ENCODE assay signal across 9 cellular contexts in genomic region chr16:4682616-4683254, GRCh38. TPM values are rescaled to one million over a fixed set of nuclear protein-coding genes. Genes with fewer than 3 reads are reported as not detected.
DNase-seq lines count a peak whose midpoint lies in the region; ATAC-seq and TF ChIP-seq lines count a peak whose summit lies in the region.
"Had no signal": no experiment of that assay in that cellular context is flagged by ENCODE, and none has a peak within 500 bp of the region (broad histone marks: within the 10 kb centered on the region; RNA-seq: fewer than 3 reads in every experiment).

No MANE protein-coding gene starts in this region.

- H3K9me3 Mint-ChIP-seq in activated naive CD8-positive, alpha-beta T cell treated with anti-CD3 and anti-CD28 coated beads, Interleukin-2, amount 10 ng/mL, durations not matched to agents 7 days and 5 days = no peaks in the 10 kb centered on the region

- peaks cover 10% of the 10 kb centered on the region for H3K36me3 Mint-ChIP-seq in activated naive CD8-positive, alpha-beta T cell treated with anti-CD3 and anti-CD28 coated beads, Interleukin-2, amount 10 ng/mL, durations not matched to agents 7 days and 5 days

- H3K36me3 ChIP-seq in KMS-11 (ENCODE audit: insufficient read depth) = no peaks in the 10 kb centered on the region
- H3K36me3 ChIP-seq in suprapubic skin = peaks cover 73% of the 10 kb centered on the region
- H3K36me3 ChIP-seq: breast epithelium had no signal

- H3K27ac ChIP-seq in KMS-11 (no peak overlapping the region), layer of hippocampus (ENCODE audit: low read depth, low read length) (peak overlapping the region; percentile 42), suprapubic skin (no peak overlapping the region)

- peak overlapping the region; percentile 86 for H3K27ac Mint-ChIP-seq in activated naive CD8-positive, alpha-beta T cell treated with anti-CD3 and anti-CD28 coated beads, Interleukin-2, amount 10 ng/mL, durations not matched to agents 7 days and 5 days

- no peak overlapping the region for H3K4me2 ChIP-seq in KMS-11

- 0 out of 2 replicates have a peak, but pooled peaks have one; percentile 19 for TF ChIP-seq CTCF in KMS-11 (conservative IDR thresholded peaks at IDR 0.05; ENCODE audit: low read depth, low read length)
- peak; percentile 3 to 42 for TF ChIP-seq CTCF in suprapubic skin (IDR thresholded peaks at IDR 0.05)

- no peak overlapping the region for H3K9ac ChIP-seq in KMS-11

- ATAC-seq in activated naive CD8-positive, alpha-beta T cell treated with anti-CD3 and anti-CD28 coated beads, Interleukin-2, amount 10 ng/mL, durations not matched to agents 7 days and 5 days (ENCODE audit: low read depth) = peak; percentile 38
- no peak for ATAC-seq in HG02642 (IDR thresholded peaks at IDR 0.05; ENCODE audit: poor library complexity, unreplicated experiment)
- ATAC-seq in HG02759 (IDR thresholded peaks at IDR 0.05; ENCODE audit: unreplicated experiment) = no peak

- peaks cover 16% of the 10 kb centered on the region for H3K4me1 Mint-ChIP-seq in activated naive CD8-positive, alpha-beta T cell treated with anti-CD3 and anti-CD28 coated beads, Interleukin-2, amount 10 ng/mL, durations not matched to agents 7 days and 5 days

- no peaks in the 10 kb centered on the region for H4K20me1 ChIP-seq in KMS-11 (ENCODE audit: insufficient read depth)

- H2AFZ ChIP-seq in KMS-11 (ENCODE audit: low read depth) = no peak overlapping the region

- no peaks in the 10 kb centered on the region for H3K79me2 ChIP-seq in KMS-11 (ENCODE audit: insufficient read depth, low read depth)

- 90% methylated on average over 24 of the region's 36 CpGs for WGBS in suprapubic skin

- H3K4me3 ChIP-seq in KMS-11 (IDR thresholded peaks at IDR 0.05; ENCODE audit: insufficient read depth, low read depth, low read length) (no peak overlapping the region), suprapubic skin (no peak overlapping the region)
- H3K4me3 ChIP-seq: breast epithelium had no signal

- no peak for TF ChIP-seq POLR2A in suprapubic skin (IDR thresholded peaks at IDR 0.05)

- no peaks in the 10 kb centered on the region for H3K27me3 Mint-ChIP-seq in activated naive CD8-positive, alpha-beta T cell treated with anti-CD3 and anti-CD28 coated beads, Interleukin-2, amount 10 ng/mL, durations not matched to agents 7 days and 5 days

- POLR2A ChIA-PET in activated naive CD8-positive, alpha-beta T cell treated with anti-CD3 and anti-CD28 coated beads, Interleukin-2, amount 10 ng/mL, durations not matched to agents 7 days and 5 days (lab: Charles Lee) = interaction anchor here (0.7 to 2.7 kb wide), 3 partner anchors 9 to 52 kb away, joined by 3 to 8 read pairs (median 4); partner anchors contain the start of genes ANKS3 and DNAAF8

- no peak overlapping the region for H3K4me3 Mint-ChIP-seq in activated naive CD8-positive, alpha-beta T cell treated with anti-CD3 and anti-CD28 coated beads, Interleukin-2, amount 10 ng/mL, durations not matched to agents 7 days and 5 days

- DNase-seq in C1 segment of cervical spinal cord (lab: John Stamatoyannopoulos, UW) (peak in 10 of 14 donors; percentile 18 to 64 (median 41)), suprapubic skin (ENCODE audit: low spot score in 2 of 2) (no peak), COR-L47 (lab: John Stamatoyannopoulos, UW) (no peak)
- peak; percentile 65 for DNase-seq in activated naive CD8-positive, alpha-beta T cell treated with anti-CD3 and anti-CD28 coated beads, Interleukin-2, amount 10 ng/mL, durations not matched to agents 7 days and 5 days

- TF ChIP-seq EP300 in suprapubic skin (IDR thresholded peaks at IDR 0.05) = no peak

- H3K9me3 ChIP-seq in suprapubic skin = no peaks in the 10 kb centered on the region
- H3K9me3 ChIP-seq: breast epithelium had no signal

- H3K27me3 ChIP-seq in KMS-11 (ENCODE audit: insufficient read depth, low read depth) (no peaks in the 10 kb centered on the region), layer of hippocampus (ENCODE audit: control insufficient read depth, insufficient read depth, low read length) (no peaks in the 10 kb centered on the region), suprapubic skin (no peaks in the 10 kb centered on the region)
- H3K27me3 ChIP-seq: breast epithelium had no signal

- H3K4me1 ChIP-seq in KMS-11 (ENCODE audit: low read depth, poor library complexity, severe bottlenecking) (peaks cover 13% of the 10 kb centered on the region), suprapubic skin (peaks cover 23% of the 10 kb centered on the region)

RNA-seq across cellular contexts. Expression of gene NUDT16L1, which starts 10.6 kb away (rescaled TPM):
- total RNA-seq in activated naive CD8-positive, alpha-beta T cell treated with anti-CD3 and anti-CD28 coated beads, Interleukin-2, amount 10 ng/mL, durations not matched to agents 7 days and 5 days = 10 to 100 TPM; 40.7 to 42.7 TPM
- 10 to 100 TPM; 19.9 to 32.7 (median 24.6) TPM for total RNA-seq in suprapubic skin

RNA-seq across cellular contexts. Expression of gene ANKS3, which starts 51.3 kb away (rescaled TPM):
- total RNA-seq in activated naive CD8-positive, alpha-beta T cell treated with anti-CD3 and anti-CD28 coated beads, Interleukin-2, amount 10 ng/mL, durations not matched to agents 7 days and 5 days = 10 to 100 TPM; 20.4 to 20.5 TPM
- 10 to 100 TPM; 11.5 to 36.5 (median 20.0) TPM for total RNA-seq in suprapubic skin

RNA-seq across cellular contexts. Expression of gene DNAAF8, which starts 51.6 kb away (rescaled TPM):
- total RNA-seq in activated naive CD8-positive, alpha-beta T cell treated with anti-CD3 and anti-CD28 coated beads, Interleukin-2, amount 10 ng/mL, durations not matched to agents 7 days and 5 days = under 1 TPM in 1 of 2 experiments, not detected in 1; 0.23 TPM
- total RNA-seq in suprapubic skin = 1 to 10 TPM in 2 of 4 donors, under 1 TPM in 1, not detected in 1; 0.36 to 1.7 (median 1.4) TPM

RNA-seq across cellular contexts. Expression of gene MGRN1, which starts 58.1 kb away (rescaled TPM):
- 10 to 100 TPM; 84.4 to 91.7 TPM for total RNA-seq in activated naive CD8-positive, alpha-beta T cell treated with anti-CD3 and anti-CD28 coated beads, Interleukin-2, amount 10 ng/mL, durations not matched to agents 7 days and 5 days
- total RNA-seq in suprapubic skin = 10 to 100 TPM; 30.8 to 58.2 (median 44.8) TPM

Comparison
In these comparisons a context has a peak if more than half of its experiments do, and no peak if none do; other contexts are left out.
1. DNase-seq: peak in C1 segment of cervical spinal cord (10 of 14) and activated naive CD8-positive, alpha-beta T cell treated with anti-CD3 and anti-CD28 coated beads, Interleukin-2, amount 10 ng/mL, durations not matched to agents 7 days and 5 days (single experiment); none in suprapubic skin (0 of 2) and COR-L47 (single experiment).